In genomic region chr19:24032651-24033050, GRCh38 we compare ENCODE assay signal across 8 cellular contexts. TPM values are rescaled to one million over a fixed set of nuclear protein-coding genes. Genes with fewer than 3 reads are reported as not detected.
DNase-seq lines count a peak whose midpoint lies in the region; ATAC-seq, FAIRE-seq and TF ChIP-seq lines count a peak whose summit lies in the region.

No MANE protein-coding gene starts in this region.

- FAIRE-seq in HTR-8/SVneo (lab: Jason Lieb, UNC) = no peak

- H3K4me1 ChIP-seq in right lobe of liver = peaks cover 0 to 30% (median 7%) of the 10 kb centered on the region in 4 donors
- H3K4me1 ChIP-seq in tibial artery = peaks cover 0 to 33% (median 19%) of the 10 kb centered on the region in 4 donors

- 72% methylated on average over 14 of the region's 15 CpGs for WGBS in right lobe of liver (ENCODE audit: insufficient coverage, low coverage, low lambda C conversion rate, missing lambda C conversion rate)

- peak overlapping the region; percentile 99 for H3K4me3 Mint-ChIP-seq in activated naive CD4-positive, alpha-beta T cell treated with anti-CD3 and anti-CD28 coated beads, Interleukin-2, amount 50 U/mL, for 24 hours
- H3K4me3 Mint-ChIP-seq in activated naive CD8-positive, alpha-beta T cell treated with anti-CD3 and anti-CD28 coated beads, Interleukin-2, amount 50 U/mL, for 24 hours = peak overlapping the region; percentile 98

- H3K9me3 Mint-ChIP-seq in activated naive CD4-positive, alpha-beta T cell treated with anti-CD3 and anti-CD28 coated beads, Interleukin-2, amount 50 U/mL, for 24 hours = no peaks in the 10 kb centered on the region
- no peaks in the 10 kb centered on the region for H3K9me3 Mint-ChIP-seq in activated naive CD8-positive, alpha-beta T cell treated with anti-CD3 and anti-CD28 coated beads, Interleukin-2, amount 50 U/mL, for 24 hours

- H3K27me3 ChIP-seq in right lobe of liver (no peaks in the 10 kb centered on the region), tibial artery (no peaks in the 10 kb centered on the region)

- no peaks in the 10 kb centered on the region for H3K27me3 Mint-ChIP-seq in activated naive CD4-positive, alpha-beta T cell treated with anti-CD3 and anti-CD28 coated beads, Interleukin-2, amount 50 U/mL, for 24 hours
- no peaks in the 10 kb centered on the region for H3K27me3 Mint-ChIP-seq in activated naive CD8-positive, alpha-beta T cell treated with anti-CD3 and anti-CD28 coated beads, Interleukin-2, amount 50 U/mL, for 24 hours

- TF ChIP-seq CTCF in right lobe of liver (IDR thresholded peaks at IDR 0.05) = no peak
- TF ChIP-seq CTCF in tibial artery (IDR thresholded peaks at IDR 0.05) = no peak

- H3K27ac Mint-ChIP-seq in activated naive CD4-positive, alpha-beta T cell treated with anti-CD3 and anti-CD28 coated beads, Interleukin-2, amount 50 U/mL, for 24 hours = peak overlapping the region; percentile 77
- peak overlapping the region; percentile 96 for H3K27ac Mint-ChIP-seq in activated naive CD8-positive, alpha-beta T cell treated with anti-CD3 and anti-CD28 coated beads, Interleukin-2, amount 50 U/mL, for 24 hours

- H3K9me3 ChIP-seq in right lobe of liver (no peaks in the 10 kb centered on the region), tibial artery (no peaks in the 10 kb centered on the region)

- peaks cover 3% of the 10 kb centered on the region for H3K36me3 Mint-ChIP-seq in activated naive CD4-positive, alpha-beta T cell treated with anti-CD3 and anti-CD28 coated beads, Interleukin-2, amount 50 U/mL, for 24 hours
- peaks cover 19% of the 10 kb centered on the region for H3K36me3 Mint-ChIP-seq in activated naive CD8-positive, alpha-beta T cell treated with anti-CD3 and anti-CD28 coated beads, Interleukin-2, amount 50 U/mL, for 24 hours (ENCODE audit: low read depth)

- H3K4me3 ChIP-seq in right lobe of liver (peak overlapping the region; percentile 61 to 91 (median 81)), tibial artery (peak overlapping the region; percentile 62 to 86)

- no peak for TF ChIP-seq POLR2A in right lobe of liver (IDR thresholded peaks at IDR 0.05)

- DNase-seq in activated naive CD4-positive, alpha-beta T cell treated with anti-CD3 and anti-CD28 coated beads, Interleukin-2, amount 50 U/mL, for 16 hours = no peak
- no peak for DNase-seq in activated naive CD8-positive, alpha-beta T cell treated with anti-CD3 and anti-CD28 coated beads, Interleukin-2, amount 50 U/mL, for 24 hours
- no peak for DNase-seq in right lobe of liver
- DNase-seq in tibial artery = no peak
- DNase-seq in EL = no peak
- DNase-seq in activated CD8-positive, alpha-beta memory T cell treated with anti-CD3 and anti-CD28 coated beads, Interleukin-2, amount 50 U/mL, for 4 hours = no peak
- DNase-seq in HTR-8/SVneo (ENCODE audit: insufficient read length, low spot score) = no peak

- ATAC-seq in activated naive CD8-positive, alpha-beta T cell treated with anti-CD3 and anti-CD28 coated beads, Interleukin-2, amount 50 U/mL, for 24 hours = no peak
- no peak for ATAC-seq in right lobe of liver

- H3K36me3 ChIP-seq in right lobe of liver = peaks cover 0 to 8% (median 0%) of the 10 kb centered on the region in 4 donors
- peaks cover 5 to 13% (median 5%) of the 10 kb centered on the region in 3 donors for H3K36me3 ChIP-seq in tibial artery

- H3K4me1 Mint-ChIP-seq in activated naive CD4-positive, alpha-beta T cell treated with anti-CD3 and anti-CD28 coated beads, Interleukin-2, amount 50 U/mL, for 24 hours = peaks cover 48% of the 10 kb centered on the region
- peaks cover 36% of the 10 kb centered on the region for H3K4me1 Mint-ChIP-seq in activated naive CD8-positive, alpha-beta T cell treated with anti-CD3 and anti-CD28 coated beads, Interleukin-2, amount 50 U/mL, for 24 hours

- peak overlapping the region; percentile 48 to 99 (median 83) for H3K27ac ChIP-seq in right lobe of liver
- peak overlapping the region; percentile 86 to 89 for H3K27ac ChIP-seq in tibial artery

- intact Hi-C loops in right lobe of liver (cut with DNase I) = no loop called here
- intact Hi-C loops in tibial artery (cut with DNase I; ENCODE audit: low total_unique reads) = no loop called here

RNA-seq across cellular contexts. Expression of gene ZNF254, which starts 54.3 kb away (rescaled TPM):
- 1 to 10 TPM; 5.2 to 10.0 (median 8.0) TPM for total RNA-seq in right lobe of liver
